1 cellular context compared by ENCODE assay signal in genomic region chr11:65040520-65041205, GRCh38.
A peak's percentile ranks its signal among the peaks of the same experiment; 100 is the strongest.
TF ChIP-seq lines count a peak whose summit lies in the region.

No MANE protein-coding gene starts in this region.

TF ChIP-seq in K562, 482 proteins besides CTCF, POLR2A, EP300 and RAD21 (continued from another document and continues in another):
- TF ChIP-seq ZNF592 (IDR thresholded peaks at IDR 0.05) (no peak), NONO (IDR thresholded peaks at IDR 0.05; ENCODE audit: low read depth in 2 of 2, low read length in 1 of 2) (no peak), HEY1 (CRISPR knock-in tag; IDR thresholded peaks at IDR 0.05; ENCODE audit: borderline replicate concordance) (no peak), PTBP1 (IDR thresholded peaks at IDR 0.05; ENCODE audit: low read depth, low read length) (no peak), SMAD3 (CRISPR knock-in tag; conservative IDR thresholded peaks at IDR 0.05) (no peak), NR2C1 (IDR thresholded peaks at IDR 0.05) (peak; percentile 84), NR2C1 (tag; IDR thresholded peaks at IDR 0.05) (peak; percentile 94), PCBP2 (IDR thresholded peaks at IDR 0.05; ENCODE audit: low read depth, low read length, poor library complexity, severe bottlenecking) (no peak), POLR2H (tag; IDR thresholded peaks at IDR 0.05; ENCODE audit: low read depth) (peak; percentile 79), ARHGAP35 (IDR thresholded peaks at IDR 0.05; ENCODE audit: partially characterized antibody) (no peak), MAFG (tag; conservative IDR thresholded peaks at IDR 0.05) (no peak), ZNF197 (CRISPR knock-in tag; IDR thresholded peaks at IDR 0.05; ENCODE audit: low read depth) (0 out of 2 replicates have a peak, but pooled peaks have one; percentile 53), CREB1 (IDR thresholded peaks at IDR 0.05) (no peak), CREB1 (CRISPR knock-in tag; IDR thresholded peaks at IDR 0.05) (peak; percentile 35; the same call in 1 of the 2 replicates), RNF2 (IDR thresholded peaks at IDR 0.05) (peak; percentile 35), IRF1 (CRISPR knock-in tag; IDR thresholded peaks at IDR 0.05; ENCODE audit: borderline replicate concordance) (no peak), CBFA2T2 (conservative IDR thresholded peaks at IDR 0.05) (no peak), SP2 (IDR thresholded peaks at IDR 0.05; ENCODE audit: extremely low read depth, low read depth, low read length, poor library complexity, severe bottlenecking) (no peak), CCAR2 (IDR thresholded peaks at IDR 0.05; ENCODE audit: low read depth, low read length) (no peak), ATF1 (CRISPR knock-in tag; IDR thresholded peaks at IDR 0.05) (no peak), ATF1 (tag; IDR thresholded peaks at IDR 0.05) (peak; percentile 30; the same call in 1 of the 2 replicates), CTBP1 (IDR thresholded peaks at IDR 0.05; ENCODE audit: borderline replicate concordance) (peak; percentile 14; the same call in 1 of the 2 replicates), SNAPC5 (CRISPR knock-in tag; IDR thresholded peaks at IDR 0.05) (no peak), U2AF1 (optimal IDR thresholded peaks at IDR 0.05; ENCODE audit: low read depth, low read length) (peak; percentile 13), NFYB (IDR thresholded peaks at IDR 0.05; ENCODE audit: extremely low read depth, insufficient read length) (no peak), TEAD1 (CRISPR knock-in tag; IDR thresholded peaks at IDR 0.05) (0 out of 4 replicates have a peak, but pooled peaks of 1 of the 2 experiments have one; percentile 15), BRF1 (IDR thresholded peaks at IDR 0.05; ENCODE audit: borderline replicate concordance, extremely low read depth, insufficient read length) (no peak), KAT7 (CRISPR knock-in tag; IDR thresholded peaks at IDR 0.05; ENCODE audit: borderline replicate concordance) (0 out of 2 replicates have a peak, but pooled peaks have one; percentile 9), SRSF7 (optimal IDR thresholded peaks at IDR 0.05; ENCODE audit: low read depth, low read length) (no peak), EP400 (IDR thresholded peaks at IDR 0.05) (peak; percentile 93), MAZ (CRISPR knock-in tag; conservative IDR thresholded peaks at IDR 0.05 in 1 of 2, IDR thresholded peaks at IDR 0.05 in 1 of 2) (peak in 1 of 2 experiments; percentile 71; a peak in 2 of 4 replicates), TBP (optimal IDR thresholded peaks at IDR 0.05; ENCODE audit: low read depth, low read length) (peak; percentile 58), L3MBTL2 (IDR thresholded peaks at IDR 0.05) (peak; percentile 78), SFPQ (IDR thresholded peaks at IDR 0.05; ENCODE audit: low read depth, low read length) (no peak), CBX1 (IDR thresholded peaks at IDR 0.05; ENCODE audit: low read depth) (no peak), CBX2 (IDR thresholded peaks at IDR 0.05; ENCODE audit: insufficient read depth, low read length, poor library complexity, severe bottlenecking) (no peak), PBX2 (CRISPR knock-in tag; IDR thresholded peaks at IDR 0.05; ENCODE audit: low read depth) (no peak), PBX2 (tag; conservative IDR thresholded peaks at IDR 0.05; ENCODE audit: low read depth) (no peak), ATF6 (CRISPR knock-in tag; IDR thresholded peaks at IDR 0.05) (0 out of 2 replicates have a peak, but pooled peaks have one; percentile 23), NCOR1 (IDR thresholded peaks at IDR 0.05) (no peak), RBFOX2 (IDR thresholded peaks at IDR 0.05; ENCODE audit: low read depth, low read length) (peak; percentile 91), JUNB (CRISPR knock-in tag; conservative IDR thresholded peaks at IDR 0.05) (no peak), CXXC5 (CRISPR knock-in tag; IDR thresholded peaks at IDR 0.05) (peak; percentile 85), NFE2 (IDR thresholded peaks at IDR 0.05; ENCODE audit: low read depth) (no peak; the same call in 1 of the 2 replicates), FOXA1 (IDR thresholded peaks at IDR 0.05; ENCODE audit: borderline replicate concordance) (no peak), HNRNPLL (IDR thresholded peaks at IDR 0.05; ENCODE audit: low read depth, low read length, poor library complexity, severe bottlenecking) (peak; percentile 71), RAD51 (IDR thresholded peaks at IDR 0.05; ENCODE audit: borderline replicate concordance, low read depth) (no peak), WHSC1 (IDR thresholded peaks at IDR 0.05; ENCODE audit: low read length) (no peak), TOE1 (IDR thresholded peaks at IDR 0.05; ENCODE audit: borderline replicate concordance) (no peak), TOE1 (CRISPR knock-in tag; IDR thresholded peaks at IDR 0.05; ENCODE audit: borderline replicate concordance, low read depth) (no peak), MEF2D (tag; conservative IDR thresholded peaks at IDR 0.05; ENCODE audit: low read depth) (no peak), CCNT2 (IDR thresholded peaks at IDR 0.05; ENCODE audit: borderline replicate concordance, extremely low read depth, insufficient read length, low read depth, low read length) (peak; percentile 12), RHOXF2B (CRISPR knock-in tag; conservative IDR thresholded peaks at IDR 0.05) (no peak)
- TF ChIP-seq, protein P1, sequence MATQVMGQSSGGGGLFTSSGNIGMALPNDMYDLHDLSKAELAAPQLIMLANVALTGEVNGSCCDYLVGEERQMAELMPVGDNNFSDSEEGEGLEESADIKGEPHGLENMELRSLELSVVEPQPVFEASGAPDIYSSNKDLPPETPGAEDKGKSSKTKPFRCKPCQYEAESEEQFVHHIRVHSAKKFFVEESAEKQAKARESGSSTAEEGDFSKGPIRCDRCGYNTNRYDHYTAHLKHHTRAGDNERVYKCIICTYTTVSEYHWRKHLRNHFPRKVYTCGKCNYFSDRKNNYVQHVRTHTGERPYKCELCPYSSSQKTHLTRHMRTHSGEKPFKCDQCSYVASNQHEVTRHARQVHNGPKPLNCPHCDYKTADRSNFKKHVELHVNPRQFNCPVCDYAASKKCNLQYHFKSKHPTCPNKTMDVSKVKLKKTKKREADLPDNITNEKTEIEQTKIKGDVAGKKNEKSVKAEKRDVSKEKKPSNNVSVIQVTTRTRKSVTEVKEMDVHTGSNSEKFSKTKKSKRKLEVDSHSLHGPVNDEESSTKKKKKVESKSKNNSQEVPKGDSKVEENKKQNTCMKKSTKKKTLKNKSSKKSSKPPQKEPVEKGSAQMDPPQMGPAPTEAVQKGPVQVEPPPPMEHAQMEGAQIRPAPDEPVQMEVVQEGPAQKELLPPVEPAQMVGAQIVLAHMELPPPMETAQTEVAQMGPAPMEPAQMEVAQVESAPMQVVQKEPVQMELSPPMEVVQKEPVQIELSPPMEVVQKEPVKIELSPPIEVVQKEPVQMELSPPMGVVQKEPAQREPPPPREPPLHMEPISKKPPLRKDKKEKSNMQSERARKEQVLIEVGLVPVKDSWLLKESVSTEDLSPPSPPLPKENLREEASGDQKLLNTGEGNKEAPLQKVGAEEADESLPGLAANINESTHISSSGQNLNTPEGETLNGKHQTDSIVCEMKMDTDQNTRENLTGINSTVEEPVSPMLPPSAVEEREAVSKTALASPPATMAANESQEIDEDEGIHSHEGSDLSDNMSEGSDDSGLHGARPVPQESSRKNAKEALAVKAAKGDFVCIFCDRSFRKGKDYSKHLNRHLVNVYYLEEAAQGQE (CRISPR knock-in tag; IDR thresholded peaks at IDR 0.05; ENCODE audit: low read depth), result no peak
- TF ChIP-seq, protein P2, sequence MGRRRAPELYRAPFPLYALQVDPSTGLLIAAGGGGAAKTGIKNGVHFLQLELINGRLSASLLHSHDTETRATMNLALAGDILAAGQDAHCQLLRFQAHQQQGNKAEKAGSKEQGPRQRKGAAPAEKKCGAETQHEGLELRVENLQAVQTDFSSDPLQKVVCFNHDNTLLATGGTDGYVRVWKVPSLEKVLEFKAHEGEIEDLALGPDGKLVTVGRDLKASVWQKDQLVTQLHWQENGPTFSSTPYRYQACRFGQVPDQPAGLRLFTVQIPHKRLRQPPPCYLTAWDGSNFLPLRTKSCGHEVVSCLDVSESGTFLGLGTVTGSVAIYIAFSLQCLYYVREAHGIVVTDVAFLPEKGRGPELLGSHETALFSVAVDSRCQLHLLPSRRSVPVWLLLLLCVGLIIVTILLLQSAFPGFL (CRISPR knock-in tag; IDR thresholded peaks at IDR 0.05), result 0 out of 2 replicates have a peak, but pooled peaks have one; percentile 47
